Comparison of ENCODE assay signal across 23 cellular contexts in genomic region chr17:35359396-35359795, GRCh38. TPM values are rescaled to one million over a fixed set of nuclear protein-coding genes. Genes with fewer than 3 reads are reported as not detected.
"Had no signal": no experiment of that assay in that cellular context is flagged by ENCODE, and none has a peak within 500 bp of the region (broad histone marks: within the 10 kb centered on the region; RNA-seq: fewer than 3 reads in every experiment).

No MANE protein-coding gene starts in this region.

- H3K4me3 ChIP-seq: cardiac muscle cell, heart right ventricle, left ventricle myocardium inferior, ovary, prostate gland, tibial nerve had no signal

- DNase-seq: activated CD4-positive, alpha-beta T cell treated with anti-CD3 and anti-CD28 coated beads for 4 hours; activated CD4-positive, alpha-beta T cell treated with anti-CD3 and anti-CD28 coated beads, Interleukin-2, amount 50 U/mL, for 48 hours; activated CD4-positive, CD25-positive, alpha-beta regulatory T cell; activated CD8-positive, alpha-beta memory T cell treated with anti-CD3 and anti-CD28 coated beads, Interleukin-2, amount 50 U/mL, for 48 hours; activated effector memory CD4-positive, alpha-beta T cell treated with Interleukin-2 at 50 U/mL for 16 hours; activated naive CD4-positive, alpha-beta T cell treated with anti-CD3 and anti-CD28 coated beads for 36 hours; activated naive CD8-positive, alpha-beta T cell treated with anti-CD3 and anti-CD28 coated beads, Interleukin-2, amount 10 ng/mL, durations not matched to agents 7 days and 5 days; activated T-cell treated with anti-CD3 and anti-CD28 coated beads, Interleukin-2, amount 50 U/mL, for 48 hours; amygdala; cortex of kidney; heart right ventricle; kidney glomerular epithelial cell; left ventricle myocardium inferior; mammary epithelial cell; ovary; stimulated activated naive CD8-positive, alpha-beta T cell treated with anti-CD3 and anti-CD28 coated beads, Interleukin-15, amount 100 ng/mL, for 72 hours; T1000 had no signal

- H3K4me3 Mint-ChIP-seq: activated naive CD4-positive, alpha-beta T cell treated with anti-CD3 and anti-CD28 coated beads for 36 hours; activated naive CD8-positive, alpha-beta T cell treated with anti-CD3 and anti-CD28 coated beads, Interleukin-2, amount 10 ng/mL, durations not matched to agents 7 days and 5 days; nephron; stimulated activated naive CD8-positive, alpha-beta T cell treated with anti-CD3 and anti-CD28 coated beads, Interleukin-15, amount 100 ng/mL, for 72 hours; T-helper 1 cell treated with Interleukin-12 subunit alpha and Interleukin-12 subunit beta and Interleukin-4 antibody, amounts not matched to agents 30 μg/mL and 1 μg/mL, for 36 hours had no signal

- H3K27ac Mint-ChIP-seq: activated naive CD4-positive, alpha-beta T cell treated with anti-CD3 and anti-CD28 coated beads for 36 hours; activated naive CD8-positive, alpha-beta T cell treated with anti-CD3 and anti-CD28 coated beads, Interleukin-2, amount 10 ng/mL, durations not matched to agents 7 days and 5 days; nephron; stimulated activated naive CD8-positive, alpha-beta T cell treated with anti-CD3 and anti-CD28 coated beads, Interleukin-15, amount 100 ng/mL, for 72 hours; T-helper 1 cell treated with Interleukin-12 subunit alpha and Interleukin-12 subunit beta and Interleukin-4 antibody, amounts not matched to agents 30 μg/mL and 1 μg/mL, for 36 hours had no signal

- ATAC-seq: heart right ventricle; stimulated activated naive CD8-positive, alpha-beta T cell treated with anti-CD3 and anti-CD28 coated beads, Interleukin-15, amount 100 ng/mL, for 72 hours had no signal

- H3K9me3 ChIP-seq: heart right ventricle, left ventricle myocardium inferior, neutrophil, ovary, prostate gland, tibial nerve had no signal

- H3K4me1 ChIP-seq: prostate gland had no signal

- H3K36me3 ChIP-seq: cardiac muscle cell, ovary, prostate gland had no signal

- H3K4me1 Mint-ChIP-seq: nephron had no signal

- H3K9me3 Mint-ChIP-seq: activated naive CD4-positive, alpha-beta T cell treated with anti-CD3 and anti-CD28 coated beads for 36 hours; activated naive CD8-positive, alpha-beta T cell treated with anti-CD3 and anti-CD28 coated beads, Interleukin-2, amount 10 ng/mL, durations not matched to agents 7 days and 5 days; nephron; stimulated activated naive CD8-positive, alpha-beta T cell treated with anti-CD3 and anti-CD28 coated beads, Interleukin-15, amount 100 ng/mL, for 72 hours; T-helper 1 cell treated with Interleukin-12 subunit alpha and Interleukin-12 subunit beta and Interleukin-4 antibody, amounts not matched to agents 30 μg/mL and 1 μg/mL, for 36 hours had no signal

- H3K27me3 ChIP-seq: heart right ventricle, neutrophil, ovary, tibial nerve had no signal

- H3K27me3 Mint-ChIP-seq: activated naive CD8-positive, alpha-beta T cell treated with anti-CD3 and anti-CD28 coated beads, Interleukin-2, amount 10 ng/mL, durations not matched to agents 7 days and 5 days; stimulated activated naive CD8-positive, alpha-beta T cell treated with anti-CD3 and anti-CD28 coated beads, Interleukin-15, amount 100 ng/mL, for 72 hours had no signal

- H3K27ac ChIP-seq: cardiac muscle cell, heart right ventricle, left ventricle myocardium inferior, neutrophil, ovary, prostate gland, tibial nerve had no signal

RNA-seq across cellular contexts. Expression of gene SLFN11, which starts 14.0 kb away (rescaled TPM):
- total RNA-seq: cardiac muscle cell had no signal
- polyA plus RNA-seq: cardiac muscle cell had no signal
